In the genomic region with DNA sequence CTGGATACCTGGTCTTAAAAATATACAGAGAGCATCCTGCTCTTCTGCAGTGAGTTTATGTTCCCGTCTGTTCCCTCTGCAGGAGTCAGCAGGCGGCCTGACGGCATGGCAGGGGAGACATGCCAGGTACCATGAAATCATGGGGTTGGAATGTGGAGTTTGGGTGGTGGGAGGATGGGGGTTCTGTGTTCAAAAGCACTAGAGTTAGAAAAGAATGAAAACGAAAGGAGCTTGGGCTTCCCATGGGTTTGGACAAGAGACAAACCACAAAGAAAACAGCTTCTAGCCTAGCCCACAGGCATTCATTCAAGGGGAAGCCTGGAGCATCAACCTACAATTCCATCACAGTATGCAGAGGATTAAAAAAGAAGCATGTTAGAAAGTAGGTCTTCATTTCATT, we compare ENCODE assay signal across 12 cellular contexts. TPM values are rescaled to one million over a fixed set of nuclear protein-coding genes. Genes with fewer than 3 reads are reported as not detected.
A peak's percentile ranks its signal among the peaks of the same experiment; 100 is the strongest.
DNase-seq lines count a peak whose midpoint lies in the region; ATAC-seq, FAIRE-seq and TF ChIP-seq lines count a peak whose summit lies in the region.
"Had no signal": no experiment of that assay in that cellular context is flagged by ENCODE, and none has a peak within 500 bp of the region (broad histone marks: within the 10 kb centered on the region; RNA-seq: fewer than 3 reads in every experiment).

No MANE protein-coding gene starts in this region.

- H3K27me3 Mint-ChIP-seq in activated T-cell treated with anti-CD3 and anti-CD28 coated beads, Interleukin-2, amount 50 U/mL, for 24 hours = no peaks in the 10 kb centered on the region
- H3K27me3 Mint-ChIP-seq: activated naive CD8-positive, alpha-beta T cell treated with anti-CD3 and anti-CD28 coated beads for 36 hours; CD4-positive, CD25-positive, alpha-beta regulatory T cell had no signal

- peaks cover 55% of the 10 kb centered on the region for H3K36me3 Mint-ChIP-seq in activated T-cell treated with anti-CD3 and anti-CD28 coated beads, Interleukin-2, amount 50 U/mL, for 24 hours (ENCODE audit: low read depth)

- H3K9me3 ChIP-seq in IMR-90 (ENCODE audit: control insufficient read depth, insufficient read depth, low read length) (no peaks in the 10 kb centered on the region), lung (ENCODE audit: control insufficient read depth in 2 of 2, insufficient read depth in 1 of 2, low read length in 1 of 2) (no peaks in the 10 kb centered on the region)

- POLR2A ChIA-PET in AG04449 (lab: Yijun Ruan, JAX) (interaction anchor here (0.6 kb wide), 2 partner anchors 9 to 95 kb away, joined by 3 read pairs; no protein-coding TSS in a partner anchor), IMR-90 (lab: Charles Lee; ENCODE audit: unreplicated experiment) (no interaction called here)

- WGBS in IMR-90 (ENCODE audit: extremely low coverage in 2 of 2, insufficient read length in 1 of 2), 2 experiments = no CpG with 5 or more reads among the region's 4 CpGs
- WGBS in lung, 2 donors = 55 to 79% methylated on average over 4 of the region's 4 CpGs

- H3K14ac ChIP-seq in IMR-90 (replicated peaks; ENCODE audit: low read depth, low read length) = no peak overlapping the region

- H4K5ac ChIP-seq in IMR-90 (ENCODE audit: low read depth, low read length) = no peak overlapping the region

- H3K4me3 ChIP-seq in AG04449 (ENCODE audit: low read depth, low read length) (peak overlapping the region; percentile 18), IMR-90 (ENCODE audit: insufficient read depth, low read depth, low read length) (peak overlapping the region; percentile 21; the same call in 1 of the 2 replicates), bronchial epithelial cell (ENCODE audit: low read depth, low read length) (no peak overlapping the region), lung (no peak overlapping the region)

- no peaks in the 10 kb centered on the region for H3K4me1 Mint-ChIP-seq in activated T-cell treated with anti-CD3 and anti-CD28 coated beads, Interleukin-2, amount 50 U/mL, for 24 hours (ENCODE audit: low read depth)
- H3K4me1 Mint-ChIP-seq: activated naive CD8-positive, alpha-beta T cell treated with anti-CD3 and anti-CD28 coated beads for 36 hours had no signal

- no peak overlapping the region for H3K4me3 Mint-ChIP-seq in activated T-cell treated with anti-CD3 and anti-CD28 coated beads, Interleukin-2, amount 50 U/mL, for 24 hours
- H3K4me3 Mint-ChIP-seq: activated naive CD8-positive, alpha-beta T cell treated with anti-CD3 and anti-CD28 coated beads for 36 hours; CD4-positive, CD25-positive, alpha-beta regulatory T cell had no signal

- no peak overlapping the region for H2BK15ac ChIP-seq in IMR-90 (ENCODE audit: low read depth, low read length)

- TF ChIP-seq CTCF in AG04449 (IDR thresholded peaks at IDR 0.05; ENCODE audit: insufficient read depth, low read length, missing control alignments) (no peak), IMR-90 (conservative IDR thresholded peaks at IDR 0.05; ENCODE audit: low read depth, low read length) (no peak), bronchial epithelial cell (IDR thresholded peaks at IDR 0.05; ENCODE audit: insufficient read depth, low read length, severe bottlenecking) (no peak), lung (IDR thresholded peaks at IDR 0.05; ENCODE audit: control extremely low read depth, extremely low read depth) (no peak)

- H3K18ac ChIP-seq in IMR-90 (ENCODE audit: low read depth, low read length) = no peak overlapping the region

- H3K27me3 ChIP-seq in IMR-90 (ENCODE audit: control insufficient read depth, insufficient read depth, low read length) (no peaks in the 10 kb centered on the region), bronchial epithelial cell (ENCODE audit: control insufficient read depth, insufficient read depth, low read length) (no peaks in the 10 kb centered on the region), lung (ENCODE audit: control insufficient read depth, insufficient read depth) (no peaks in the 10 kb centered on the region)

- no peak for TF ChIP-seq POLR2A in IMR-90 (IDR thresholded peaks at IDR 0.05; ENCODE audit: low read depth, low read length)

- H3K56ac ChIP-seq in IMR-90 (ENCODE audit: extremely low read depth, insufficient read depth, low read length) = no peak overlapping the region

- peak overlapping the region; percentile 10 for H2AFZ ChIP-seq in IMR-90 (replicated peaks; ENCODE audit: low read length, poor library complexity)

- H3K36me3 ChIP-seq in IMR-90 (ENCODE audit: control insufficient read depth, insufficient read depth, low read length) (no peaks in the 10 kb centered on the region), bronchial epithelial cell (ENCODE audit: control insufficient read depth, insufficient read depth, low read length) (no peaks in the 10 kb centered on the region), lung (ENCODE audit: control insufficient read depth in 2 of 2, insufficient read depth in 2 of 2, low read length in 2 of 2) (peaks cover 0 to 2% of the 10 kb centered on the region in 2 donors)

- FAIRE-seq in bronchial epithelial cell (lab: Jason Lieb, UNC) = peak; percentile 43
- FAIRE-seq: islet of Langerhans had no signal

- H3K4me2 ChIP-seq in IMR-90 (ENCODE audit: low read depth, low read length) = peak overlapping the region; percentile 37

- H4K91ac ChIP-seq in IMR-90 (ENCODE audit: insufficient read depth, low read depth, low read length) = no peak overlapping the region

- no peak overlapping the region for H3K9ac ChIP-seq in IMR-90 (ENCODE audit: low read depth, low read length)

- H2AK5ac ChIP-seq in IMR-90 (ENCODE audit: low read depth, low read length) = no peak overlapping the region

- ATAC-seq in IMR-90 (ENCODE audit: low read depth) (peak; percentile 96), lung (ENCODE audit: insufficient read depth, low FRiP score) (peak; percentile 64), GM21515 (IDR thresholded peaks at IDR 0.05; ENCODE audit: unreplicated experiment) (no peak), HG03432 (IDR thresholded peaks at IDR 0.05; ENCODE audit: unreplicated experiment) (no peak)

- DNase-seq in AG04449 (ENCODE audit: low read depth, low spot score) (peak; percentile 92), IMR-90 (peak; percentile 95), bronchial epithelial cell (ENCODE audit: low read depth) (peak; percentile 29), lung (ENCODE audit: low spot score) (no peak), NCI-H82 treated with DMSO at 0.1 percent for 48 hours (lab: John Stamatoyannopoulos, UW; ENCODE audit: unreplicated experiment) (no peak)
- DNase-seq in activated T-cell treated with anti-CD3 and anti-CD28 coated beads, Interleukin-2, amount 50 U/mL, for 24 hours = no peak
- DNase-seq: activated naive CD8-positive, alpha-beta T cell treated with anti-CD3 and anti-CD28 coated beads for 36 hours; CD4-positive, CD25-positive, alpha-beta regulatory T cell; NCI-H345 had no signal

- H3K4me1 ChIP-seq in IMR-90 (ENCODE audit: control insufficient read depth, insufficient read depth, low read length) (no peaks in the 10 kb centered on the region), lung (ENCODE audit: control insufficient read depth in 2 of 2, insufficient read depth in 2 of 2, low read length in 2 of 2) (peaks cover 3 to 7% of the 10 kb centered on the region in 2 donors)

- no peak overlapping the region for H2AK9ac ChIP-seq in IMR-90 (replicated peaks; ENCODE audit: low read depth, low read length, poor library complexity)

- no peaks in the 10 kb centered on the region; the same call in 1 of the 2 replicates for H3K9me1 ChIP-seq in IMR-90 (ENCODE audit: insufficient read depth, low read length)

- H3K79me1 ChIP-seq in IMR-90 (ENCODE audit: low read depth in 1 of 2, low read length in 2 of 2) = 0 out of 4 replicates have a peak, but pooled peaks cover 0 to 2% of the 10 kb centered on the region in 2 experiments

- no peak overlapping the region for H2BK20ac ChIP-seq in IMR-90 (ENCODE audit: low read depth, low read length)

- in situ Hi-C loops in IMR-90 (cut with MboI; ENCODE audit: low sequenced_read_pairs) = no loop called here

- H4K8ac ChIP-seq in IMR-90 (ENCODE audit: low read depth in 2 of 2, low read length in 2 of 2) = no peak overlapping the region

- no peak overlapping the region for H2BK120ac ChIP-seq in IMR-90 (ENCODE audit: low read depth, low read length)

- H3K27ac ChIP-seq in IMR-90 (ENCODE audit: insufficient read depth, low read length) (no peak overlapping the region), lung (ENCODE audit: low read depth in 1 of 2, low read length in 1 of 2) (no peak overlapping the region)

- no peak overlapping the region for H2BK5ac ChIP-seq in IMR-90 (ENCODE audit: low read depth, low read length, poor library complexity, severe bottlenecking)

- dilution Hi-C loops in IMR-90 (cut with HindIII; ENCODE audit: low sequenced_read_pairs, unreplicated experiment) = no loop called here

- H3K23ac ChIP-seq in IMR-90 (ENCODE audit: low read depth, low read length) = no peak overlapping the region

- no peak overlapping the region for H3K4ac ChIP-seq in IMR-90 (ENCODE audit: low read depth, low read length)

- intact Hi-C loops in IMR-90 (cut with micrococcal nuclease) = loop anchor here (5.0 kb wide), 1 partner anchor 52 kb away; no protein-coding TSS in a partner anchor

- H4K20me1 ChIP-seq in IMR-90 (ENCODE audit: insufficient read depth, low read length) = no peaks in the 10 kb centered on the region

- no peak overlapping the region for H3K27ac Mint-ChIP-seq in activated T-cell treated with anti-CD3 and anti-CD28 coated beads, Interleukin-2, amount 50 U/mL, for 24 hours
- H3K27ac Mint-ChIP-seq: activated naive CD8-positive, alpha-beta T cell treated with anti-CD3 and anti-CD28 coated beads for 36 hours had no signal

- TF ChIP-seq RAD21 in IMR-90 (IDR thresholded peaks at IDR 0.05; ENCODE audit: low read length) = no peak

- peaks cover 23% of the 10 kb centered on the region for H3K9me3 Mint-ChIP-seq in activated T-cell treated with anti-CD3 and anti-CD28 coated beads, Interleukin-2, amount 50 U/mL, for 24 hours

- CTCF ChIA-PET in AG04449 (lab: Yijun Ruan, JAX) = interaction anchor here (1.2 to 1.4 kb wide), 2 partner anchors 12 to 927 kb away, joined by 3 read pairs; no protein-coding TSS in a partner anchor
- CTCF ChIA-PET in IMR-90 (lab: Yijun Ruan, JAX) = no interaction called here

- BruUV-seq in IMR-90 (replicated peaks; lab: Mats Ljungman, UMichigan) = no TSS peak

TF ChIP-seq in IMR-90, 13 proteins besides CTCF, POLR2A, EP300 and RAD21 (continues in another document):
- TF ChIP-seq BHLHE40 (IDR thresholded peaks at IDR 0.05; ENCODE audit: low read depth, low read length) = peak; percentile 17; the same call in 1 of the 2 replicates

RNA-seq across cellular contexts. Expression of gene WARS2, which starts 59.9 kb away (rescaled TPM):
- 18.3 and 20.3 TPM in 2 replicates for total RNA-seq in IMR-90 (2012; rRNA removed)
- polyA plus RNA-seq in IMR-90 (2012; rRNA removed) = 5.2 and 5.7 TPM in 2 replicates
- 2.8 TPM in 2 replicates for polyA plus RNA-seq in IMR-90 (2012; cell fraction: cytosol; rRNA removed)
- 2.0 and 4.6 TPM in 2 replicates for polyA plus RNA-seq in IMR-90 (2012; cell fraction: nucleus; rRNA removed; ENCODE audit: low replicate concordance)
- total RNA-seq in bronchial epithelial cell = 11.9 and 15.3 TPM in 2 replicates
- 10 to 100 TPM; 15.6 to 33.2 TPM for total RNA-seq in lung
- 1 to 10 TPM; 4.6 to 7.0 TPM for polyA plus RNA-seq in lung

Comparison
In these comparisons a context has a peak if more than half of its experiments do, and no peak if none do; other contexts are left out.
1. DNase-seq: peak in AG04449 (single experiment), IMR-90 (single experiment) and bronchial epithelial cell (single experiment); none in lung (single experiment), activated T-cell treated with anti-CD3 and anti-CD28 coated beads, Interleukin-2, amount 50 U/mL, for 24 hours (single experiment) and NCI-H82 treated with DMSO at 0.1 percent for 48 hours (single experiment).
2. H3K4me3 ChIP-seq: peak in AG04449 (single experiment) and IMR-90 (single experiment); none in bronchial epithelial cell (single experiment) and lung (single experiment).
3. ATAC-seq: peak in IMR-90 (single experiment) and lung (single experiment); none in GM21515 (single experiment) and HG03432 (single experiment).